Comparison of ENCODE assay signal across 20 cellular contexts in genomic region chr1:32949519-32949918, GRCh38. TPM values are rescaled to one million over a fixed set of nuclear protein-coding genes. Genes with fewer than 3 reads are reported as not detected.
DNase-seq lines count a peak whose midpoint lies in the region; ATAC-seq, FAIRE-seq and TF ChIP-seq lines count a peak whose summit lies in the region.
"Had no signal": no experiment of that assay in that cellular context is flagged by ENCODE, and none has a peak within 500 bp of the region (broad histone marks: within the 10 kb centered on the region; RNA-seq: fewer than 3 reads in every experiment).

No MANE protein-coding gene starts in this region.

- peak overlapping the region; percentile 41 for H3K4me3 ChIP-seq in DOHH2 (ENCODE audit: low read length)
- H3K4me3 ChIP-seq in PC-3 (ENCODE audit: low read length) = no peak overlapping the region
- no peak overlapping the region for H3K4me3 ChIP-seq in keratinocyte (ENCODE audit: control insufficient read depth in 2 of 3, extremely low read depth in 1 of 3, insufficient read depth in 2 of 3, low read depth in 1 of 3, low read length in 3 of 3)
- H3K4me3 ChIP-seq: heart left ventricle, right lobe of liver, SJSA1 had no signal

- FAIRE-seq in keratinocyte (lab: Jason Lieb, UNC) (no peak), GM19239 (lab: Jason Lieb, UNC) (no peak)
- FAIRE-seq: D721Med had no signal

- H3K4me2 ChIP-seq in DOHH2 (ENCODE audit: low read length) (peak overlapping the region; percentile 60), PC-3 (ENCODE audit: low read length) (no peak overlapping the region), keratinocyte (ENCODE audit: control insufficient read depth, extremely low read depth, insufficient read depth, low read depth, low read length) (peak overlapping the region; percentile 48)

- CTCF ChIA-PET in PC-3 (lab: Charles Lee) = no interaction called here

- H3K36me3 ChIP-seq in DOHH2 (ENCODE audit: control insufficient read depth, low read length) (peaks cover 62% of the 10 kb centered on the region), PC-3 (ENCODE audit: low read depth, low read length) (peaks cover 29% of the 10 kb centered on the region), keratinocyte (ENCODE audit: control insufficient read depth in 2 of 2, extremely low read depth in 1 of 2, insufficient read depth in 2 of 2, low read length in 2 of 2) (peaks cover 17 to 33% of the 10 kb centered on the region in 2 experiments)

- no peak for TF ChIP-seq CTCF in DOHH2 (IDR thresholded peaks at IDR 0.05; ENCODE audit: low read depth, low read length, poor library complexity, severe bottlenecking)
- TF ChIP-seq CTCF in PC-3 (conservative IDR thresholded peaks at IDR 0.05; ENCODE audit: low read depth, low read length) = no peak
- no peak for TF ChIP-seq CTCF in keratinocyte (optimal IDR thresholded peaks at IDR 0.05 in 1 of 3, IDR thresholded peaks at IDR 0.05 in 1 of 3, conservative IDR thresholded peaks at IDR 0.05 in 1 of 3; ENCODE audit: extremely low read depth in 1 of 3, insufficient read depth in 2 of 3, low read length in 3 of 3)

- H3K27ac Mint-ChIP-seq in stimulated activated effector memory CD8-positive, alpha-beta T cell treated with anti-CD3 and anti-CD28 coated beads, Interleukin-12 subunit alpha, Interleukin-12 subunit beta, amount 100 ng/mL, for 72 hours = peak overlapping the region; percentile 7
- H3K27ac Mint-ChIP-seq: activated naive CD4-positive, alpha-beta T cell treated with anti-CD3 and anti-CD28 coated beads, Interleukin-2, amount 50 U/mL, for 24 hours; T-helper 2 cell treated with Interferon-gamma antibody and Interleukin-4, amounts not matched to agents 5 μg/mL and 100 μg/mL, for 36 hours had no signal

- BruUV-seq in PC-3 (replicated peaks; lab: Mats Ljungman, UMichigan) = no TSS peak

- H3K4me1 ChIP-seq in DOHH2 (ENCODE audit: control insufficient read depth, low read length) (peaks cover 69% of the 10 kb centered on the region), PC-3 (ENCODE audit: insufficient read depth, low read length) (peaks cover 37% of the 10 kb centered on the region), keratinocyte (ENCODE audit: control insufficient read depth, extremely low read depth, insufficient read depth, low read length) (peaks cover 29% of the 10 kb centered on the region)

- H3K9me1 ChIP-seq in keratinocyte (ENCODE audit: control insufficient read depth, extremely low read depth, insufficient read depth, low read length) = peaks cover 5% of the 10 kb centered on the region

- H3K36me3 Mint-ChIP-seq in stimulated activated effector memory CD8-positive, alpha-beta T cell treated with anti-CD3 and anti-CD28 coated beads, Interleukin-12 subunit alpha, Interleukin-12 subunit beta, amount 100 ng/mL, for 72 hours = peaks cover 92% of the 10 kb centered on the region

- H3K27ac ChIP-seq in DOHH2 (ENCODE audit: low read depth, low read length) = peak overlapping the region; percentile 45
- H3K27ac ChIP-seq in PC-3 (ENCODE audit: low read length) = peak overlapping the region; percentile 44
- H3K27ac ChIP-seq in keratinocyte (ENCODE audit: control insufficient read depth, insufficient read depth, low read length) = peak overlapping the region; percentile 61
- H3K27ac ChIP-seq: right lobe of liver, SJSA1 had no signal

- H2AFZ ChIP-seq in PC-3 (ENCODE audit: low read length) = no peak overlapping the region
- H2AFZ ChIP-seq in keratinocyte (ENCODE audit: control insufficient read depth, low read length) = no peak overlapping the region

- POLR2A ChIA-PET in PC-3 (lab: Charles Lee; ENCODE audit: unreplicated experiment) = interaction anchor here (0.5 kb wide), 2 partner anchors 14 to 35 kb away, joined by 3 to 7 read pairs; no protein-coding TSS in a partner anchor

- DNase-seq in PC-3 (no peak), keratinocyte (ENCODE audit: low read depth, low spot score) (no peak), GM19239 (ENCODE audit: insufficient read length, low spot score) (no peak), superior temporal gyrus (ENCODE audit: extremely low spot score) (no peak), retina (no peak)
- no peak for DNase-seq in stimulated activated effector memory CD8-positive, alpha-beta T cell treated with anti-CD3 and anti-CD28 coated beads, Interleukin-12 subunit alpha, Interleukin-12 subunit beta, amount 100 ng/mL, for 72 hours (ENCODE audit: low spot score in 2 of 2)
- DNase-seq: activated CD4-positive, alpha-beta T cell treated with anti-CD3 and anti-CD28 coated beads, Interleukin-2, amount 50 U/mL, for 1 hour; activated T-cell treated with anti-CD3 and anti-CD28 coated beads, Interleukin-2, amount 50 U/mL, for 1 hour; heart left ventricle; IMR-90; mesendoderm; NCI-H1930; NCI-H510A; right lobe of liver had no signal

- H3K4me1 Mint-ChIP-seq in stimulated activated effector memory CD8-positive, alpha-beta T cell treated with anti-CD3 and anti-CD28 coated beads, Interleukin-12 subunit alpha, Interleukin-12 subunit beta, amount 100 ng/mL, for 72 hours = peaks cover 30% of the 10 kb centered on the region
- H3K4me1 Mint-ChIP-seq: neural crest cell had no signal

- no peaks in the 10 kb centered on the region for H3K9me3 Mint-ChIP-seq in stimulated activated effector memory CD8-positive, alpha-beta T cell treated with anti-CD3 and anti-CD28 coated beads, Interleukin-12 subunit alpha, Interleukin-12 subunit beta, amount 100 ng/mL, for 72 hours
- H3K9me3 Mint-ChIP-seq: activated naive CD4-positive, alpha-beta T cell treated with anti-CD3 and anti-CD28 coated beads, Interleukin-2, amount 50 U/mL, for 24 hours; neural crest cell; T-helper 2 cell treated with Interferon-gamma antibody and Interleukin-4, amounts not matched to agents 5 μg/mL and 100 μg/mL, for 36 hours had no signal

- H3F3A ChIP-seq in DOHH2 (ENCODE audit: control insufficient read depth, insufficient read depth) (peaks cover 17% of the 10 kb centered on the region), PC-3 (ENCODE audit: low read length, unreplicated experiment) (peaks cover 5% of the 10 kb centered on the region)

- dilution Hi-C loops in keratinocyte (cut with MboI; ENCODE audit: extremely low pct_ligation_motif_present, low sequenced_read_pairs) = no loop called here

- intact Hi-C loops in PC-3 (cut with micrococcal nuclease) = loop anchor here (2.0 kb wide), 1 partner anchor 13 kb away; no protein-coding TSS in a partner anchor

- H3K9me2 ChIP-seq in DOHH2 (replicated peaks; ENCODE audit: control insufficient read depth, low read length) (no peaks in the 10 kb centered on the region), PC-3 (replicated peaks; ENCODE audit: low read length) (no peaks in the 10 kb centered on the region)

- no peak for ATAC-seq in PC-3
- no peak for ATAC-seq in stimulated activated effector memory CD8-positive, alpha-beta T cell treated with anti-CD3 and anti-CD28 coated beads, Interleukin-12 subunit alpha, Interleukin-12 subunit beta, amount 100 ng/mL, for 72 hours

- no peak overlapping the region for H3K4me3 Mint-ChIP-seq in stimulated activated effector memory CD8-positive, alpha-beta T cell treated with anti-CD3 and anti-CD28 coated beads, Interleukin-12 subunit alpha, Interleukin-12 subunit beta, amount 100 ng/mL, for 72 hours
- H3K4me3 Mint-ChIP-seq: activated naive CD4-positive, alpha-beta T cell treated with anti-CD3 and anti-CD28 coated beads, Interleukin-2, amount 50 U/mL, for 24 hours; neural crest cell; T-helper 2 cell treated with Interferon-gamma antibody and Interleukin-4, amounts not matched to agents 5 μg/mL and 100 μg/mL, for 36 hours had no signal

- H4K20me1 ChIP-seq in DOHH2 (ENCODE audit: control insufficient read depth, insufficient read depth, low read depth, low read length) = no peaks in the 10 kb centered on the region
- no peaks in the 10 kb centered on the region for H4K20me1 ChIP-seq in PC-3 (ENCODE audit: low read length)
- H4K20me1 ChIP-seq in keratinocyte (ENCODE audit: control insufficient read depth, extremely low read depth, insufficient read depth, low read length) = peaks cover 4% of the 10 kb centered on the region

- H3K27me3 ChIP-seq in DOHH2 (ENCODE audit: control insufficient read depth, low read length) = no peaks in the 10 kb centered on the region
- H3K27me3 ChIP-seq in PC-3 (ENCODE audit: low read length) = no peaks in the 10 kb centered on the region
- H3K27me3 ChIP-seq in keratinocyte (ENCODE audit: control insufficient read depth, extremely low read depth, insufficient read depth, low read length) = no peaks in the 10 kb centered on the region
- H3K27me3 ChIP-seq: heart left ventricle, right lobe of liver, SJSA1 had no signal

- peaks cover 78% of the 10 kb centered on the region for H3K79me2 ChIP-seq in DOHH2 (ENCODE audit: control insufficient read depth, low read length)
- peaks cover 30% of the 10 kb centered on the region for H3K79me2 ChIP-seq in PC-3 (ENCODE audit: low read length)
- H3K79me2 ChIP-seq in keratinocyte (ENCODE audit: control insufficient read depth, insufficient read depth, low read length) = peaks cover 63% of the 10 kb centered on the region

- H3K9ac ChIP-seq in PC-3 (ENCODE audit: low read length) (peak overlapping the region; percentile 12; the same call in 1 of the 2 replicates), keratinocyte (ENCODE audit: control insufficient read depth, extremely low read depth, insufficient read depth, low read length) (peak overlapping the region; percentile 41)

- H3K9me3 ChIP-seq in DOHH2 (ENCODE audit: control insufficient read depth, insufficient read depth, low read length) (no peaks in the 10 kb centered on the region), PC-3 (ENCODE audit: low read length) (no peaks in the 10 kb centered on the region), keratinocyte (ENCODE audit: control insufficient read depth, low read depth, low read length) (no peaks in the 10 kb centered on the region)
- H3K9me3 ChIP-seq: heart left ventricle, right lobe of liver, SJSA1 had no signal

RNA-seq across cellular contexts. Expression of gene RNF19B, which starts 15.1 kb away (rescaled TPM):
- 17.9 and 21.3 TPM in 2 replicates for total RNA-seq in PC-3 (2014; rRNA removed)
- 31.8 to 48.3 TPM (median 33.5 TPM) in 3 replicates for polyA plus RNA-seq in keratinocyte
- polyA plus RNA-seq in keratinocyte (2011; ENCODE audit: low read depth) = 18.9 TPM
- 31.1 and 31.5 TPM in 2 replicates for polyA plus RNA-seq in keratinocyte (2011; cell fraction: cytosol; rRNA removed)
- polyA plus RNA-seq in keratinocyte (2011; cell fraction: nucleus; rRNA removed) = 26.6 and 29.0 TPM in 2 replicates
- polyA plus RNA-seq in keratinocyte (2012; ENCODE audit: low replicate concordance) = 31.3 and 36.7 TPM in 2 replicates
- 31.8 to 54.8 TPM (median 49.1 TPM) in 3 replicates for polyA minus RNA-seq in keratinocyte
- polyA minus RNA-seq in keratinocyte (2011; cell fraction: cytosol; rRNA and poly(A)+ RNA removed) = 45.1 TPM
- 20.4 and 24.8 TPM in 2 replicates for polyA minus RNA-seq in keratinocyte (2011; cell fraction: nucleus; rRNA and poly(A)+ RNA removed)

RNA-seq across cellular contexts. Expression of gene TMEM54, which starts 48.3 kb away (rescaled TPM):
- 175 and 194 TPM in 2 replicates for total RNA-seq in PC-3 (2014; rRNA removed)
- 59.4 to 125 TPM (median 109 TPM) in 3 replicates for polyA plus RNA-seq in keratinocyte
- polyA plus RNA-seq in keratinocyte (2011; ENCODE audit: low read depth) = 26.0 TPM
- polyA plus RNA-seq in keratinocyte (2011; cell fraction: cytosol; rRNA removed) = 129 and 227 TPM in 2 replicates
- 39.2 and 55.8 TPM in 2 replicates for polyA plus RNA-seq in keratinocyte (2011; cell fraction: nucleus; rRNA removed)
- 133 and 154 TPM in 2 replicates for polyA plus RNA-seq in keratinocyte (2012; ENCODE audit: low replicate concordance)
- polyA minus RNA-seq in keratinocyte = 109 to 222 TPM (median 141 TPM) in 3 replicates
- 141 TPM for polyA minus RNA-seq in keratinocyte (2011; cell fraction: cytosol; rRNA and poly(A)+ RNA removed)
- polyA minus RNA-seq in keratinocyte (2011; cell fraction: nucleus; rRNA and poly(A)+ RNA removed) = 17.9 and 19.2 TPM in 2 replicates
